ENCODE assay signal across 4 cellular contexts in genomic region chr3:39766909-39767308, GRCh38. TPM values are rescaled to one million over a fixed set of nuclear protein-coding genes. Genes with fewer than 3 reads are reported as not detected.
"Had no signal": no experiment of that assay in that cellular context is flagged by ENCODE, and none has a peak within 500 bp of the region (broad histone marks: within the 10 kb centered on the region; RNA-seq: fewer than 3 reads in every experiment).

No MANE protein-coding gene starts in this region.

RNA-seq across cellular contexts. Expression of gene MYRIP, which starts 42.5 kb away (rescaled TPM):
- total RNA-seq: mononuclear cell; naive thymus-derived CD4-positive, alpha-beta T cell had no signal
- polyA plus RNA-seq: hepatocyte; mammary epithelial cell; naive thymus-derived CD4-positive, alpha-beta T cell had no signal
